ENCODE assay signal across 8 cellular contexts in the genomic region with DNA sequence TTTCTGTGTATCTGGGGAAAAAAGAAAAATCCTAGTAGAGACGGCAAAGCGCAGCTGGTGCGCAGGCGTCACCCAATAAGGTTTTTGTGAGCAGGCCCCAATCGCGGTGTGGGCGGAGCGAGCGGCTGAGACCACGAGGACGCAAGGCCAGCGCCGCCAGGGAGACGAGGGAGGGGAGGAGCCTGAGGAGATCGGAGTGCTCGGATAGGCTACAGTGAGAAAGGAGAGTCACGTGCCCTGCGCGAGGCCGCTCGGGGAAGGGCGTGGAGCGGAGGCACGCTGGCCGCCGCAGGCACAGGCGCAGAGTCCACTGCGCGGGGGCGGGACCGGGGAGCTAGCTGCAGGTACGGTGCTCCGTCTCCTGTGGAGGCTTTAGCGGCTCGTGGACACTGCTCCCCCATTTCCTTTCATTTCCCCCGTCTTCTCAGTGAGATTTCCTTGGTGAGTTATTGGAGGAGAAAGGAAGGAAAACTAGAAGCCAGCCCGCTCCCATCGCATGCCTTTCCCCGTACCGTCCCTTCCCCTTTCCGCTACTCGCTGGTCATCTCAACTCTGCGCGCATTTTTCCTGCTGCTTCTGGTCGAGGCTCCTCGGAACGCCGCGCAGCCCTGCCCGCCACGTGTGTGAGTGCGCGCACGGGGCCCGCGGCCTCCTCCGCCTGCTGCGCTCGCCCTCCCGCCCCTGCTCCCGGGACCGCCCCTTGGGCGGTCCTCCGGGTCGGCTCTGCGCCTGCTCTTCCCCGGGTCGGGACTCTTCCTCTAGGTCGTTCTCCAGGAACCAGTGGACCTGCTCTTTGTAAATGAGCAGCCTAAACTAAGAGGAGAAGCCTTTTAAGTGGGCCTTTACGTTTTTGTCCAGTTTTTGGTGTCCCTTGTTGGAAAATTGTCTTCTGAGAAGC. TPM values are rescaled to one million over a fixed set of nuclear protein-coding genes. Genes with fewer than 3 reads are reported as not detected.
DNase-seq lines count a peak whose midpoint lies in the region; ATAC-seq and TF ChIP-seq lines count a peak whose summit lies in the region.

A gene with protein sequence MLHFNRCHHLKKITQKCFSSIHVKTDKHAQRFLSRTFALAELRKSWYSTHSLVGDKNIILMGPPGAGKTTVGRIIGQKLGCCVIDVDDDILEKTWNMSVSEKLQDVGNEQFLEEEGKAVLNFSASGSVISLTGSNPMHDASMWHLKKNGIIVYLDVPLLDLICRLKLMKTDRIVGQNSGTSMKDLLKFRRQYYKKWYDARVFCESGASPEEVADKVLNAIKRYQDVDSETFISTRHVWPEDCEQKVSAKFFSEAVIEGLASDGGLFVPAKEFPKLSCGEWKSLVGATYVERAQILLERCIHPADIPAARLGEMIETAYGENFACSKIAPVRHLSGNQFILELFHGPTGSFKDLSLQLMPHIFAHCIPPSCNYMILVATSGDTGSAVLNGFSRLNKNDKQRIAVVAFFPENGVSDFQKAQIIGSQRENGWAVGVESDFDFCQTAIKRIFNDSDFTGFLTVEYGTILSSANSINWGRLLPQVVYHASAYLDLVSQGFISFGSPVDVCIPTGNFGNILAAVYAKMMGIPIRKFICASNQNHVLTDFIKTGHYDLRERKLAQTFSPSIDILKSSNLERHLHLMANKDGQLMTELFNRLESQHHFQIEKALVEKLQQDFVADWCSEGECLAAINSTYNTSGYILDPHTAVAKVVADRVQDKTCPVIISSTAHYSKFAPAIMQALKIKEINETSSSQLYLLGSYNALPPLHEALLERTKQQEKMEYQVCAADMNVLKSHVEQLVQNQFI (plus strand): TSS at position 264 of the 898 bp plus-strand sequence. CDS start 6,612 bp downstream, outside the sequence.

- H3K27me3 ChIP-seq in ascending aorta, result no peaks in the 10 kb centered on the region
- H3K27me3 ChIP-seq in right cardiac atrium (ENCODE audit: control insufficient read depth, insufficient read depth), result no peaks in the 10 kb centered on the region
- H3K27me3 ChIP-seq in uterus, result no peaks in the 10 kb centered on the region

- H3K4me1 ChIP-seq in ascending aorta (peaks cover 0 to 9% of the 10 kb centered on the region in 2 donors), right cardiac atrium (ENCODE audit: control insufficient read depth, insufficient read depth, low read length) (no peaks in the 10 kb centered on the region), uterus (no peaks in the 10 kb centered on the region)

- H3K27ac Mint-ChIP-seq in T-helper 2 cell treated with Interferon-gamma antibody and Interleukin-4, amounts not matched to agents 5 μg/mL and 100 μg/mL, for 36 hours, result peak within 1 kb of the TSS; percentile 91

- intact Hi-C loops in ascending aorta (cut with DNase I) (loop anchor here (1.0 to 5.0 kb wide), 5 partner anchors 46 to 292 kb away; a partner anchor contains a TSS), right cardiac atrium (cut with DNase I) (no loop called here), uterus (cut with DNase I; ENCODE audit: low total_unique reads) (no loop called here)

- H3K27ac ChIP-seq in ascending aorta, result peak within 1 kb of the TSS; percentile 85 to 88
- H3K27ac ChIP-seq in right cardiac atrium (ENCODE audit: low read length), result peak within 1 kb of the TSS; percentile 88
- peak within 1 kb of the TSS; percentile 91 to 94 for H3K27ac ChIP-seq in uterus

- no peaks in the 10 kb centered on the region for H3K36me3 Mint-ChIP-seq in T-helper 2 cell treated with Interferon-gamma antibody and Interleukin-4, amounts not matched to agents 5 μg/mL and 100 μg/mL, for 36 hours (ENCODE audit: low read depth)

- peaks cover 9% of the 10 kb centered on the region for H3K27me3 Mint-ChIP-seq in T-helper 2 cell treated with Interferon-gamma antibody and Interleukin-4, amounts not matched to agents 5 μg/mL and 100 μg/mL, for 36 hours (ENCODE audit: low read depth)

- peak; percentile 27 to 85 for TF ChIP-seq POLR2A in uterus (IDR thresholded peaks at IDR 0.05)

- peaks cover 16% of the 10 kb centered on the region for H3K4me1 Mint-ChIP-seq in T-helper 2 cell treated with Interferon-gamma antibody and Interleukin-4, amounts not matched to agents 5 μg/mL and 100 μg/mL, for 36 hours (ENCODE audit: low read depth)

- H3K4me3 ChIP-seq in ascending aorta (peak within 1 kb of the TSS; percentile 74 to 77), right cardiac atrium (ENCODE audit: low read length) (peak within 1 kb of the TSS; percentile 55), uterus (peak within 1 kb of the TSS; percentile 65 to 68)

- H3K9me3 ChIP-seq in ascending aorta, result no peaks in the 10 kb centered on the region
- no peaks in the 10 kb centered on the region for H3K9me3 ChIP-seq in right cardiac atrium (ENCODE audit: control insufficient read depth, low read length)
- no peaks in the 10 kb centered on the region for H3K9me3 ChIP-seq in uterus

- ATAC-seq in GM18498 (IDR thresholded peaks at IDR 0.05; ENCODE audit: unreplicated experiment), result peak; percentile 99
- ATAC-seq in HG02885 (IDR thresholded peaks at IDR 0.05; ENCODE audit: poor library complexity, unreplicated experiment), result peak; percentile 97
- ATAC-seq in right cardiac atrium, result peak; percentile 100

- H3K4me3 Mint-ChIP-seq in T-helper 2 cell treated with Interferon-gamma antibody and Interleukin-4, amounts not matched to agents 5 μg/mL and 100 μg/mL, for 36 hours, result peak within 1 kb of the TSS; percentile 89

- no peaks in the 10 kb centered on the region for H3K36me3 ChIP-seq in ascending aorta
- H3K36me3 ChIP-seq in uterus, result no peaks in the 10 kb centered on the region

- TF ChIP-seq CTCF in ascending aorta (IDR thresholded peaks at IDR 0.05), result no peak
- TF ChIP-seq CTCF in uterus (IDR thresholded peaks at IDR 0.05), result peak in 1 of 4 experiments; percentile 10

- under 1% methylated on average over 70 of the region's 70 CpGs for WGBS in right cardiac atrium

- DNase-seq in NCI-H187 (lab: John Stamatoyannopoulos, UW) (peak; percentile 90 to 93), ascending aorta (ENCODE audit: low spot score in 2 of 2) (peak; percentile 97 to 99), right cardiac atrium (peak; percentile 99 to 100 (median 100)), pulmonary artery endothelial cell (ENCODE audit: low read depth, low spot score) (peak; percentile 95), uterus (peak; percentile 97 to 98)
- DNase-seq in T-helper 2 cell treated with Interferon-gamma antibody and Interleukin-4, amounts not matched to agents 5 μg/mL and 100 μg/mL, for 36 hours (ENCODE audit: low spot score), result peak; percentile 98

- H3K9me3 Mint-ChIP-seq in T-helper 2 cell treated with Interferon-gamma antibody and Interleukin-4, amounts not matched to agents 5 μg/mL and 100 μg/mL, for 36 hours, result no peaks in the 10 kb centered on the region

RNA-seq across cellular contexts. Expression of the gene that starts here (rescaled TPM):
- 0.64 TPM for total RNA-seq in ascending aorta
- 1 to 10 TPM; 1.9 to 4.6 (median 3.6) TPM for total RNA-seq in right cardiac atrium
- polyA plus RNA-seq in right cardiac atrium, result 3.1 TPM
- 2.7 and 4.0 TPM in 2 replicates for total RNA-seq in pulmonary artery endothelial cell
- 10 to 100 TPM in 1 of 4 donors, 1 to 10 TPM in 3; 1.3 to 17.2 (median 5.1) TPM for total RNA-seq in uterus

Comparison
In these comparisons a context has a peak if more than half of its experiments do, and no peak if none do; other contexts are left out.
1. Peak in every context shown above with its lines: DNase-seq, ATAC-seq, H3K4me3 ChIP-seq and H3K27ac ChIP-seq.
2. Peak in DNase-seq, H3K4me3 ChIP-seq and H3K27ac ChIP-seq in ascending aorta; RNA of the gene not detected or under 1 TPM.